ENCODE assay signal across 18 cellular contexts in the genomic region with DNA sequence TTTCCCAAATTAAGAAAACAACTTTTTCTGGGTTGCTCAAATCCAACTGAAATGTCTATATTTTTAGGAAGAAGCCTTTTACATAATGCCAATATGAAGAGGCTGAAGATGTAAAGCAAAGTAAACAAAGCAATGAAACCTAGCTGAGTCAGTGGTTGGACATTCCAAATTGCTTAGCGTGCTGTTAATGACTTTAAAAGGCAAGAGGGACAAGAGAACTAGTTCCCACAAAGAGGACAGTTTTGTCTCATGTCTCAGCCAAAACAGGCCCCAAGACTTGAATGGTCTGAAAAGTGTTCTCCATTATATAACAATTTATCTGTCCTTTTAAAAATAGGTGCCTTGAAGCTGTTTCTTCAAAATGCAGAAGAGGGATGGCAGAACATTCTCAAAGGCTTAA.
DNase-seq lines count a peak whose midpoint lies in the region; ATAC-seq and TF ChIP-seq lines count a peak whose summit lies in the region.
"Had no signal": no experiment of that assay in that cellular context is flagged by ENCODE, and none has a peak within 500 bp of the region (broad histone marks: within the 10 kb centered on the region; RNA-seq: fewer than 3 reads in every experiment).

No MANE protein-coding gene starts in this region.

- intact Hi-C loops in Calu3 (cut with micrococcal nuclease; ENCODE audit: unreplicated experiment) (loop anchor here (5.0 kb wide), 1 partner anchor 84 kb away; no protein-coding TSS in a partner anchor), dorsolateral prefrontal cortex (cut with DNase I) (no loop called here)

- CTCF ChIA-PET in Calu3 (lab: Charles Lee): no interaction called here

- no TSS peak for BruUV-seq in Calu3 (replicated peaks; lab: Mats Ljungman, UMichigan)

- H3K4me1 Mint-ChIP-seq in Calu3 (ENCODE audit: low read depth, unreplicated experiment): peaks cover 54% of the 10 kb centered on the region

- TF ChIP-seq CTCF in Calu3 (IDR thresholded peaks at IDR 0.05; ENCODE audit: unreplicated experiment): no peak
- no peak for TF ChIP-seq CTCF in dorsolateral prefrontal cortex (IDR thresholded peaks at IDR 0.05 in 54 of 56, conservative IDR thresholded peaks at IDR 0.05 in 2 of 56; ENCODE audit: low read depth in 1 of 56, partially characterized antibody in 56 of 56)

- H3K27ac ChIP-seq in dorsolateral prefrontal cortex: peak overlapping the region in 34 of 59 donors; percentile 9 to 81 (median 58)
- H3K27ac ChIP-seq: hepatocyte, right lobe of liver, uterus had no signal

- no peaks in the 10 kb centered on the region for H3K27me3 Mint-ChIP-seq in Calu3 (ENCODE audit: unreplicated experiment)

- no peaks in the 10 kb centered on the region for H3K27me3 ChIP-seq in dorsolateral prefrontal cortex
- H3K27me3 ChIP-seq: hepatocyte, right lobe of liver, uterus had no signal

- DNase-seq in Calu3: no peak
- peak; percentile 76 for DNase-seq in LoVo (ENCODE audit: low spot score)
- no peak for DNase-seq in dorsolateral prefrontal cortex
- DNase-seq in myocyte (ENCODE audit: low read depth): peak; percentile 49
- no peak for DNase-seq in NCI-H69 (lab: John Stamatoyannopoulos, UW)
- DNase-seq in HK-2 (ENCODE audit: unreplicated experiment): no peak
- DNase-seq in NCI-H345 (lab: John Stamatoyannopoulos, UW): no peak
- no peak for DNase-seq in left lobe of liver (ENCODE audit: low spot score)
- DNase-seq: activated CD4-positive, alpha-beta T cell treated with anti-CD3 and anti-CD28 coated beads for 48 hours; activated T-cell treated with anti-CD3 and anti-CD28 coated beads, Interleukin-2, amount 50 U/mL, for 72 hours; amygdala; effector CD8-positive, alpha-beta T cell; NCI-H1105; right lobe of liver; RPMI8226; stimulated activated naive CD8-positive, alpha-beta T cell treated with anti-CD3 and anti-CD28 coated beads, Interleukin-15, Interleukin-2, amounts not matched to agents 100 U/mL and 50 U/mL, for 24 hours; uterus had no signal

- no peak for ATAC-seq in left lobe of liver
- ATAC-seq: activated T-cell treated with anti-CD3 and anti-CD28 coated beads, Interleukin-2, amount 50 U/mL, for 72 hours; right lobe of liver; stimulated activated naive CD8-positive, alpha-beta T cell treated with anti-CD3 and anti-CD28 coated beads, Interleukin-15, Interleukin-2, amounts not matched to agents 100 U/mL and 50 U/mL, for 24 hours had no signal

- peak overlapping the region; percentile 4 for H3K27ac Mint-ChIP-seq in Calu3 (ENCODE audit: unreplicated experiment)
- H3K27ac Mint-ChIP-seq: activated T-cell treated with anti-CD3 and anti-CD28 coated beads, Interleukin-2, amount 50 U/mL, for 72 hours had no signal

- peaks cover 1% of the 10 kb centered on the region for H3K9me3 Mint-ChIP-seq in Calu3 (ENCODE audit: low read depth, unreplicated experiment)

- H3K36me3 Mint-ChIP-seq in Calu3 (ENCODE audit: insufficient read depth, unreplicated experiment): no peaks in the 10 kb centered on the region

- no peak overlapping the region for H3K4me3 ChIP-seq in dorsolateral prefrontal cortex
- H3K4me3 ChIP-seq: hepatocyte, right lobe of liver, uterus had no signal

- no peak overlapping the region for H3K4me3 Mint-ChIP-seq in Calu3 (ENCODE audit: low read depth, unreplicated experiment)
- H3K4me3 Mint-ChIP-seq: activated T-cell treated with anti-CD3 and anti-CD28 coated beads, Interleukin-2, amount 50 U/mL, for 72 hours had no signal

Comparison
In these comparisons a context has a peak if more than half of its experiments do, and no peak if none do; other contexts are left out.
1. DNase-seq: peak in LoVo (single experiment) and myocyte (single experiment); none in Calu3 (single experiment), dorsolateral prefrontal cortex (0 of 10), NCI-H69 (single experiment), HK-2 (single experiment), NCI-H345 (single experiment) and left lobe of liver (single experiment).